8 cellular contexts compared by ENCODE assay signal in the genomic region with DNA sequence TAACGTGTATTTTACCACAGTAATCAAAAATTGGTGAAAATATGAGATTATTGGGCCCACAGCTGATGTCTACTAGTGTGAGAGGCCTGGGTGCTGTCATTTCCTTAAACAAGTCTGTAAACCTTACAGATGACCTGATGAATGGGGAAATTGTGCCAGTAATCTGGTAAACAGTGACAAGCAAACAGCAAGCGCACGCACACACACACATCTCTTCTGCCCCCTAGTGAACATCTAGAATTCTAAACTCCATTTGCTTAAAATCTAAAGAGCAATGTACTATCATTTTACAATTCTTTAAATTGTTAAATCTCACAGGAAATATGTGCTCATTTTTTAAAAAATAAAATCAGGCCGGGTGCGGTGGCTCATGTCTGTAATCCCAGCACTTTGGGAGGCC.
DNase-seq lines count a peak whose midpoint lies in the region; ATAC-seq and TF ChIP-seq lines count a peak whose summit lies in the region.

No MANE protein-coding gene starts in this region.

- no peaks in the 10 kb centered on the region for H3K79me2 ChIP-seq in SU-DHL-6 (ENCODE audit: insufficient read depth, low read length)

- TF ChIP-seq CTCF in LNCaP clone FGC (IDR thresholded peaks at IDR 0.05; ENCODE audit: control insufficient read depth, extremely low read depth, insufficient read depth): peak; percentile 80
- TF ChIP-seq CTCF in SU-DHL-6 (IDR thresholded peaks at IDR 0.05; ENCODE audit: insufficient read depth, low read length, poor library complexity, severe bottlenecking): peak; percentile 43
- TF ChIP-seq CTCF in fibroblast of pulmonary artery (IDR thresholded peaks at IDR 0.05; ENCODE audit: low read length, missing control alignments): peak; percentile 73

- H3K36me3 ChIP-seq in SU-DHL-6 (ENCODE audit: low read length): no peaks in the 10 kb centered on the region

- H3K9me3 ChIP-seq in SU-DHL-6 (ENCODE audit: insufficient read depth, low read length): no peaks in the 10 kb centered on the region

- no peak overlapping the region for H2AFZ ChIP-seq in SU-DHL-6 (ENCODE audit: low read depth, low read length, severe bottlenecking)

- no peaks in the 10 kb centered on the region for H3K27me3 ChIP-seq in SU-DHL-6 (ENCODE audit: low read length)

- peaks cover 22% of the 10 kb centered on the region for H3F3A ChIP-seq in SU-DHL-6 (ENCODE audit: insufficient read depth)

- no peak overlapping the region for H3K9ac ChIP-seq in SU-DHL-6 (ENCODE audit: low read length)

- no peaks in the 10 kb centered on the region for H4K20me1 ChIP-seq in SU-DHL-6 (ENCODE audit: low read depth, low read length)

- H3K4me3 ChIP-seq in LNCaP clone FGC (ENCODE audit: low read depth, low read length) (no peak overlapping the region), SU-DHL-6 (ENCODE audit: insufficient read depth, low read length, poor library complexity, severe bottlenecking) (no peak overlapping the region), fibroblast of pulmonary artery (replicated peaks; ENCODE audit: low read depth, low read length) (no peak overlapping the region)

- H3K27ac ChIP-seq in SU-DHL-6 (ENCODE audit: low read depth, low read length): no peak overlapping the region

- H3K9me2 ChIP-seq in SU-DHL-6 (replicated peaks; ENCODE audit: insufficient read depth, low read length): no peaks in the 10 kb centered on the region

- no peak overlapping the region for H3K4me2 ChIP-seq in SU-DHL-6 (ENCODE audit: low read depth, low read length, poor library complexity, severe bottlenecking)

- peak; percentile 36 to 58 for DNase-seq in NCI-H2081 (lab: John Stamatoyannopoulos, UW)
- no peak for DNase-seq in NCI-H2081 treated with DMSO at 0.1 percent for 48 hours (lab: John Stamatoyannopoulos, UW)
- peak; percentile 94 for DNase-seq in LNCaP clone FGC (ENCODE audit: low read depth)
- peak; percentile 83 for DNase-seq in fibroblast of pulmonary artery (ENCODE audit: low read depth)
- DNase-seq in pons (ENCODE audit: low spot score): peak; percentile 89

- ATAC-seq in HG02798 (IDR thresholded peaks at IDR 0.05; ENCODE audit: poor library complexity, unreplicated experiment): no peak
- ATAC-seq in HG03432 (IDR thresholded peaks at IDR 0.05; ENCODE audit: unreplicated experiment): no peak
